In the genomic region with DNA sequence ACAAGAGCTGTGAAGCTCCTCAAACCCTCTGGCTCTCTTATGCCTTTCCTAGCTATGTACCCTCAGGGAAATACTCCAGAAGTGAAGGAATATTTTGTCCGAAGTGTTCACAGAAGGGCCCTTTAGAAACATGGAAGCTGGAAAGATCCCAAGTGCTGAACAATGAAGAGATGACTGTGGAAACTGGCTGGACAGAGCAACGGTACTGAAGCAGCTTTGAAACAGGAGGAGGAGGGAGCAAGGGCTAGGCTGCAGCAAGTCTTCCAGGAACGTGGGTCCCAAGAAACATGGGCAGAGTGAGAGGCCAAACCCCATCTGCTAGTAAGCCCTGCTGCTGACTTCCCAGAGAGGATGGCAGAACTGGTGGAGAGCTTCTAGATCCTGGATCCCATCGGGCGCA, we compare ENCODE assay signal across 16 cellular contexts.
DNase-seq lines count a peak whose midpoint lies in the region; TF ChIP-seq lines count a peak whose summit lies in the region.
"Had no signal": no experiment of that assay in that cellular context is flagged by ENCODE, and none has a peak within 500 bp of the region (broad histone marks: within the 10 kb centered on the region; RNA-seq: fewer than 3 reads in every experiment).

No MANE protein-coding gene starts in this region.

- peak; percentile 38 for DNase-seq in DMS 273 (lab: John Stamatoyannopoulos, UW; ENCODE audit: unreplicated experiment)
- no peak for DNase-seq in DMS 273 treated with DMSO at 0.1 percent for 48 hours (lab: John Stamatoyannopoulos, UW)
- peak; percentile 56 for DNase-seq in astrocyte of the spinal cord (ENCODE audit: low read depth, low spot score)
- DNase-seq in inferior parietal cortex (ENCODE audit: extremely low spot score): peak; percentile 69
- peak; percentile 83 for DNase-seq in superior temporal gyrus (ENCODE audit: extremely low spot score)
- no peak for DNase-seq in NCI-H2107 (lab: John Stamatoyannopoulos, UW)
- DNase-seq in SKM-1 (lab: John Stamatoyannopoulos, UW; ENCODE audit: unreplicated experiment): no peak
- no peak for DNase-seq in AG08396 (ENCODE audit: low spot score)
- DNase-seq: activated CD4-positive, CD25-positive, alpha-beta regulatory T cell treated with anti-CD3 and anti-CD28 coated beads, Interleukin-2, amount 50 U/mL, for 72 hours; activated CD8-positive, alpha-beta memory T cell treated with anti-CD3 and anti-CD28 coated beads, Interleukin-2, amount 50 U/mL, for 4 hours; activated naive CD4-positive, alpha-beta T cell treated with anti-CD3 and anti-CD28 coated beads for 36 hours; COR-L47; GDM1; heart left ventricle; NCI-H2029; NCI-H526 treated with DMSO at 0.1 percent for 48 hours had no signal

- in situ Hi-C loops in astrocyte of the spinal cord (cut with HindIII; ENCODE audit: low sequenced_read_pairs): no loop called here

- H3K4me3 ChIP-seq in astrocyte of the spinal cord (ENCODE audit: low read depth, low read length): no peak overlapping the region
- H3K4me3 ChIP-seq: heart left ventricle had no signal

- TF ChIP-seq CTCF in astrocyte of the spinal cord (IDR thresholded peaks at IDR 0.05; ENCODE audit: low read depth, low read length): no peak

Comparison
In these comparisons a context has a peak if more than half of its experiments do, and no peak if none do; other contexts are left out.
1. DNase-seq: peak in DMS 273 (single experiment), astrocyte of the spinal cord (single experiment), inferior parietal cortex (single experiment) and superior temporal gyrus (single experiment); none in DMS 273 treated with DMSO at 0.1 percent for 48 hours (single experiment), NCI-H2107 (single experiment), SKM-1 (single experiment) and AG08396 (single experiment).